16 cellular contexts compared by ENCODE assay signal in genomic region chr21:43925096-43925481, GRCh38.
A peak's percentile ranks its signal among the peaks of the same experiment; 100 is the strongest.
DNase-seq lines count a peak whose midpoint lies in the region; ATAC-seq and TF ChIP-seq lines count a peak whose summit lies in the region.
"Had no signal": no experiment of that assay in that cellular context is flagged by ENCODE, and none has a peak within 500 bp of the region (broad histone marks: within the 10 kb centered on the region; RNA-seq: fewer than 3 reads in every experiment).

No MANE protein-coding gene starts in this region.

- CTCF ChIA-PET in activated naive CD4-positive, alpha-beta T cell treated with anti-CD3 and anti-CD28 coated beads, Interleukin-2, amount 10 ng/mL, durations not matched to agents 7 days and 5 days (lab: Charles Lee): interaction anchor here (0.6 to 3.7 kb wide), 3 partner anchors 14 to 141 kb away, joined by 3 to 23 read pairs (median 3); no protein-coding TSS in a partner anchor

- WGBS in transverse colon (ENCODE audit: low coverage in 1 of 2), 2 donors: 17 to 63% methylated on average over 1 to 11 of the region's 13 CpGs
- 61 to 77% methylated on average over 12 of the region's 13 CpGs for WGBS in tibial nerve, 2 donors

- DNase-seq in activated naive CD4-positive, alpha-beta T cell treated with anti-CD3 and anti-CD28 coated beads, Interleukin-2, amount 50 U/mL, for 72 hours (ENCODE audit: low spot score in 2 of 2): no peak
- no peak for DNase-seq in activated naive CD4-positive, alpha-beta T cell treated with anti-CD3 and anti-CD28 coated beads, Interleukin-2, amount 10 ng/mL, durations not matched to agents 7 days and 5 days
- DNase-seq in epithelial cell of proximal tubule (ENCODE audit: low read depth): no peak
- DNase-seq in lower lobe of right lung: peak; percentile 31
- DNase-seq in transverse colon: peak; percentile 71
- no peak for DNase-seq in tibial nerve (ENCODE audit: low spot score in 2 of 2)
- DNase-seq in T-helper 2 cell: no peak
- no peak for DNase-seq in middle frontal gyrus (ENCODE audit: extremely low spot score, low spot score)
- DNase-seq: activated B cell treated with CpG ODN at 0.5 μM for 24 hours, adrenal gland, naive B cell, NCI-H2171 treated with DMSO at 0.1 percent for 48 hours, SK-N-SH had no signal

- H3K36me3 Mint-ChIP-seq in activated naive CD4-positive, alpha-beta T cell treated with anti-CD3 and anti-CD28 coated beads, Interleukin-2, amount 50 U/mL, for 72 hours: peaks cover 0 to 18% of the 10 kb centered on the region in 2 donors
- H3K36me3 Mint-ChIP-seq in activated naive CD4-positive, alpha-beta T cell treated with anti-CD3 and anti-CD28 coated beads, Interleukin-2, amount 10 ng/mL, durations not matched to agents 7 days and 5 days: peaks cover 10% of the 10 kb centered on the region
- H3K36me3 Mint-ChIP-seq: naive B cell had no signal

- no peak for ATAC-seq in activated naive CD4-positive, alpha-beta T cell treated with anti-CD3 and anti-CD28 coated beads, Interleukin-2, amount 50 U/mL, for 72 hours
- ATAC-seq in lower lobe of right lung: peak; percentile 4 to 12

- peak; percentile 2 for TF ChIP-seq CTCF in epithelial cell of proximal tubule (conservative IDR thresholded peaks at IDR 0.05; ENCODE audit: low read depth, low read length)
- TF ChIP-seq CTCF in lower lobe of right lung (IDR thresholded peaks at IDR 0.05): no peak
- peak in 3 of 5 experiments; percentile 15 to 55 (median 20) for TF ChIP-seq CTCF in transverse colon (IDR thresholded peaks at IDR 0.05)
- TF ChIP-seq CTCF in tibial nerve (IDR thresholded peaks at IDR 0.05): no peak

- H3K27me3 Mint-ChIP-seq in activated naive CD4-positive, alpha-beta T cell treated with anti-CD3 and anti-CD28 coated beads, Interleukin-2, amount 10 ng/mL, durations not matched to agents 7 days and 5 days: no peaks in the 10 kb centered on the region
- H3K27me3 Mint-ChIP-seq: activated B cell treated with CpG ODN at 0.5 μM for 24 hours; CD8-positive, alpha-beta memory T cell; naive B cell had no signal

- no peak overlapping the region for H3K4me3 Mint-ChIP-seq in activated naive CD4-positive, alpha-beta T cell treated with anti-CD3 and anti-CD28 coated beads, Interleukin-2, amount 10 ng/mL, durations not matched to agents 7 days and 5 days
- H3K4me3 Mint-ChIP-seq: activated B cell treated with CpG ODN at 0.5 μM for 24 hours; CD8-positive, alpha-beta memory T cell; naive B cell had no signal

- no peaks in the 10 kb centered on the region for H3K9me3 Mint-ChIP-seq in activated naive CD4-positive, alpha-beta T cell treated with anti-CD3 and anti-CD28 coated beads, Interleukin-2, amount 50 U/mL, for 72 hours
- no peaks in the 10 kb centered on the region for H3K9me3 Mint-ChIP-seq in activated naive CD4-positive, alpha-beta T cell treated with anti-CD3 and anti-CD28 coated beads, Interleukin-2, amount 10 ng/mL, durations not matched to agents 7 days and 5 days
- H3K9me3 Mint-ChIP-seq: activated B cell treated with CpG ODN at 0.5 μM for 24 hours; CD8-positive, alpha-beta memory T cell; naive B cell had no signal

- H3K27me3 ChIP-seq in lower lobe of right lung (ENCODE audit: low read depth) (no peaks in the 10 kb centered on the region), transverse colon (no peaks in the 10 kb centered on the region), tibial nerve (no peaks in the 10 kb centered on the region)
- H3K27me3 ChIP-seq: adrenal gland had no signal

- H3K36me3 ChIP-seq in lower lobe of right lung (peaks cover 38% of the 10 kb centered on the region), transverse colon (no peaks in the 10 kb centered on the region), tibial nerve (peaks cover 0 to 19% (median 0%) of the 10 kb centered on the region in 3 donors)
- H3K36me3 ChIP-seq: adrenal gland, HAP-1 had no signal

- no peak for TF ChIP-seq POLR2A in transverse colon (IDR thresholded peaks at IDR 0.05)
- TF ChIP-seq POLR2A in tibial nerve (IDR thresholded peaks at IDR 0.05): no peak

- no peaks in the 10 kb centered on the region for H3K9me3 ChIP-seq in lower lobe of right lung
- no peaks in the 10 kb centered on the region for H3K9me3 ChIP-seq in transverse colon
- no peaks in the 10 kb centered on the region for H3K9me3 ChIP-seq in tibial nerve
- H3K9me3 ChIP-seq: adrenal gland, HAP-1, SK-N-SH had no signal

- H3K4me1 Mint-ChIP-seq in activated naive CD4-positive, alpha-beta T cell treated with anti-CD3 and anti-CD28 coated beads, Interleukin-2, amount 10 ng/mL, durations not matched to agents 7 days and 5 days: peaks cover 36% of the 10 kb centered on the region

- H3K4me3 ChIP-seq in epithelial cell of proximal tubule (ENCODE audit: low read depth, low read length) (no peak overlapping the region), lower lobe of right lung (no peak overlapping the region), transverse colon (no peak overlapping the region), tibial nerve (no peak overlapping the region)
- H3K4me3 ChIP-seq: adrenal gland, coronary artery, HAP-1 had no signal

- H3K4me1 ChIP-seq in lower lobe of right lung (peaks cover 28% of the 10 kb centered on the region), transverse colon (peaks cover 6 to 47% (median 30%) of the 10 kb centered on the region in 4 donors), tibial nerve (peaks cover 0 to 47% (median 13%) of the 10 kb centered on the region in 4 donors)
- H3K4me1 ChIP-seq: adrenal gland had no signal

- intact Hi-C loops in lower lobe of right lung (cut with DNase I): no loop called here
- intact Hi-C loops in transverse colon (cut with DNase I; ENCODE audit: low total_unique reads): no loop called here

- in situ Hi-C loops in transverse colon (cut with MboI; ENCODE audit: low pct_ligation_motif_present in 1 of 4, low pct_unique_long_range_greater_than_20kb in 1 of 4, low sequenced_read_pairs in 3 of 4): loop anchor here in 2 of 4 donors (25.0 kb wide), 2 partner anchors 88 to 113 kb away; no protein-coding TSS in a partner anchor

- H3K27ac ChIP-seq in lower lobe of right lung (no peak overlapping the region), transverse colon (peak overlapping the region; percentile 21 to 48 (median 32)), tibial nerve (no peak overlapping the region)
- H3K27ac ChIP-seq: adrenal gland, coronary artery had no signal

- H3K27ac Mint-ChIP-seq in activated naive CD4-positive, alpha-beta T cell treated with anti-CD3 and anti-CD28 coated beads, Interleukin-2, amount 50 U/mL, for 72 hours: peak overlapping the region; percentile 70 to 87
- H3K27ac Mint-ChIP-seq in activated naive CD4-positive, alpha-beta T cell treated with anti-CD3 and anti-CD28 coated beads, Interleukin-2, amount 10 ng/mL, durations not matched to agents 7 days and 5 days: no peak overlapping the region

- TF ChIP-seq EP300 in transverse colon (IDR thresholded peaks at IDR 0.05; ENCODE audit: low read depth) (no peak), tibial nerve (IDR thresholded peaks at IDR 0.05) (no peak)

Comparison
In these comparisons a context has a peak if more than half of its experiments do, and no peak if none do; other contexts are left out.
1. ATAC-seq: peak in lower lobe of right lung (2 of 2); none in activated naive CD4-positive, alpha-beta T cell treated with anti-CD3 and anti-CD28 coated beads, Interleukin-2, amount 50 U/mL, for 72 hours (0 of 2).
2. DNase-seq: peak in lower lobe of right lung (single experiment) and transverse colon (single experiment); none in activated naive CD4-positive, alpha-beta T cell treated with anti-CD3 and anti-CD28 coated beads, Interleukin-2, amount 50 U/mL, for 72 hours (0 of 2), activated naive CD4-positive, alpha-beta T cell treated with anti-CD3 and anti-CD28 coated beads, Interleukin-2, amount 10 ng/mL, durations not matched to agents 7 days and 5 days (single experiment), epithelial cell of proximal tubule (single experiment), tibial nerve (0 of 2), T-helper 2 cell (0 of 5) and middle frontal gyrus (single experiment).
3. CTCF ChIP-seq: peak in epithelial cell of proximal tubule (single experiment) and transverse colon (3 of 5); none in lower lobe of right lung (single experiment) and tibial nerve (0 of 5).
4. H3K27ac ChIP-seq: peak in transverse colon (4 of 4); none in lower lobe of right lung (single experiment) and tibial nerve (0 of 4).